9 cellular contexts compared by ENCODE assay signal in genomic region chr20:7980332-7981046, GRCh38. TPM values are rescaled to one million over a fixed set of nuclear protein-coding genes. Genes with fewer than 3 reads are reported as not detected.
DNase-seq lines count a peak whose midpoint lies in the region; ATAC-seq and TF ChIP-seq lines count a peak whose summit lies in the region.
"Had no signal": no experiment of that assay in that cellular context is flagged by ENCODE, and none has a peak within 500 bp of the region (broad histone marks: within the 10 kb centered on the region; RNA-seq: fewer than 3 reads in every experiment).

No MANE protein-coding gene starts in this region.

- CTCF ChIA-PET in activated naive CD4-positive, alpha-beta T cell treated with anti-CD3 and anti-CD28 coated beads, Interleukin-2, amount 10 ng/mL, durations not matched to agents 7 days and 5 days (lab: Charles Lee): interaction anchor here (0.6 to 1.8 kb wide), 4 partner anchors 9 to 742 kb away, joined by 3 to 6 read pairs (median 3); no protein-coding TSS in a partner anchor

- H3K4me1 ChIP-seq in hepatocyte (ENCODE audit: insufficient read depth): no peaks in the 10 kb centered on the region

- H2AFZ ChIP-seq in hepatocyte: no peak overlapping the region

- DNase-seq in activated T-cell treated with anti-CD3 and anti-CD28 coated beads for 24 hours (ENCODE audit: low read depth) (peak; percentile 2), M059J (ENCODE audit: low read depth) (peak; percentile 24), hepatocyte (ENCODE audit: low spot score) (peak; percentile 66), posterior vena cava (ENCODE audit: low spot score) (no peak)
- no peak for DNase-seq in activated T-cell treated with anti-CD3 and anti-CD28 coated beads, Interleukin-2, amount 50 U/mL, for 1 hour
- peak; percentile 22 for DNase-seq in activated naive CD4-positive, alpha-beta T cell treated with anti-CD3 and anti-CD28 coated beads, Interleukin-2, amount 10 ng/mL, durations not matched to agents 7 days and 5 days
- DNase-seq in stimulated activated effector memory CD8-positive, alpha-beta T cell treated with anti-CD3 and anti-CD28 coated beads, Interleukin-12 subunit alpha, Interleukin-12 subunit beta, amount 100 ng/mL, for 72 hours (ENCODE audit: low spot score in 2 of 2): no peak

- H3K9me3 ChIP-seq in hepatocyte (ENCODE audit: low read depth): no peaks in the 10 kb centered on the region

- no peaks in the 10 kb centered on the region for H4K20me1 ChIP-seq in hepatocyte (ENCODE audit: insufficient read depth, poor library complexity, severe bottlenecking)

- H3K27ac Mint-ChIP-seq in activated naive CD4-positive, alpha-beta T cell treated with anti-CD3 and anti-CD28 coated beads, Interleukin-2, amount 10 ng/mL, durations not matched to agents 7 days and 5 days: peak overlapping the region; percentile 60
- H3K27ac Mint-ChIP-seq in stimulated activated effector memory CD8-positive, alpha-beta T cell treated with anti-CD3 and anti-CD28 coated beads, Interleukin-12 subunit alpha, Interleukin-12 subunit beta, amount 100 ng/mL, for 72 hours: peak overlapping the region; percentile 5

- H3K9me3 Mint-ChIP-seq in activated naive CD4-positive, alpha-beta T cell treated with anti-CD3 and anti-CD28 coated beads, Interleukin-2, amount 10 ng/mL, durations not matched to agents 7 days and 5 days: no peaks in the 10 kb centered on the region
- no peaks in the 10 kb centered on the region for H3K9me3 Mint-ChIP-seq in stimulated activated effector memory CD8-positive, alpha-beta T cell treated with anti-CD3 and anti-CD28 coated beads, Interleukin-12 subunit alpha, Interleukin-12 subunit beta, amount 100 ng/mL, for 72 hours

- H3K4me2 ChIP-seq in hepatocyte: no peak overlapping the region

- H3K36me3 ChIP-seq in hepatocyte (replicated peaks; ENCODE audit: insufficient read depth, low read depth): no peaks in the 10 kb centered on the region

- intact Hi-C loops in posterior vena cava (cut with DNase I): no loop called here

- H3K79me2 ChIP-seq in hepatocyte: no peaks in the 10 kb centered on the region

- peaks cover 27% of the 10 kb centered on the region for H3K36me3 Mint-ChIP-seq in activated naive CD4-positive, alpha-beta T cell treated with anti-CD3 and anti-CD28 coated beads, Interleukin-2, amount 10 ng/mL, durations not matched to agents 7 days and 5 days
- H3K36me3 Mint-ChIP-seq in stimulated activated effector memory CD8-positive, alpha-beta T cell treated with anti-CD3 and anti-CD28 coated beads, Interleukin-12 subunit alpha, Interleukin-12 subunit beta, amount 100 ng/mL, for 72 hours: peaks cover 61% of the 10 kb centered on the region

- H3K27me3 Mint-ChIP-seq in activated naive CD4-positive, alpha-beta T cell treated with anti-CD3 and anti-CD28 coated beads, Interleukin-2, amount 10 ng/mL, durations not matched to agents 7 days and 5 days: no peaks in the 10 kb centered on the region

- H3K9me2 ChIP-seq in hepatocyte (replicated peaks; ENCODE audit: insufficient read depth): no peaks in the 10 kb centered on the region

- H3K27me3 ChIP-seq in hepatocyte: no peaks in the 10 kb centered on the region

- 71% methylated on average over 10 of the region's 10 CpGs for WGBS in hepatocyte (ENCODE audit: low lambda C conversion rate, missing lambda C conversion rate)

- no peak overlapping the region for H3K27ac ChIP-seq in hepatocyte

- H3K4me1 Mint-ChIP-seq in activated naive CD4-positive, alpha-beta T cell treated with anti-CD3 and anti-CD28 coated beads, Interleukin-2, amount 10 ng/mL, durations not matched to agents 7 days and 5 days: peaks cover 10% of the 10 kb centered on the region
- H3K4me1 Mint-ChIP-seq in stimulated activated effector memory CD8-positive, alpha-beta T cell treated with anti-CD3 and anti-CD28 coated beads, Interleukin-12 subunit alpha, Interleukin-12 subunit beta, amount 100 ng/mL, for 72 hours: peaks cover 16% of the 10 kb centered on the region

- H3K4me3 ChIP-seq in hepatocyte: no peak overlapping the region

- H3K4me3 Mint-ChIP-seq in activated naive CD4-positive, alpha-beta T cell treated with anti-CD3 and anti-CD28 coated beads, Interleukin-2, amount 10 ng/mL, durations not matched to agents 7 days and 5 days: no peak overlapping the region
- H3K4me3 Mint-ChIP-seq in stimulated activated effector memory CD8-positive, alpha-beta T cell treated with anti-CD3 and anti-CD28 coated beads, Interleukin-12 subunit alpha, Interleukin-12 subunit beta, amount 100 ng/mL, for 72 hours: no peak overlapping the region

- ATAC-seq in GM21737 (IDR thresholded peaks at IDR 0.05; ENCODE audit: unreplicated experiment): peak; percentile 82
- ATAC-seq in stimulated activated effector memory CD8-positive, alpha-beta T cell treated with anti-CD3 and anti-CD28 coated beads, Interleukin-12 subunit alpha, Interleukin-12 subunit beta, amount 100 ng/mL, for 72 hours: peak; percentile 92

- peak; percentile 47 for TF ChIP-seq CTCF in hepatocyte (IDR thresholded peaks at IDR 0.05; ENCODE audit: poor library complexity)

RNA-seq across cellular contexts. Expression of gene TMX4, which starts 39.1 kb away (rescaled TPM):
- 23.8 and 33.6 TPM in 2 replicates for total RNA-seq in M059J (2014; rRNA removed; shearing (Covaris generic))
- 25.7 and 27.5 TPM in 2 replicates for total RNA-seq in hepatocyte
- 50.5 and 55.2 TPM in 2 replicates for polyA plus RNA-seq in hepatocyte
- total RNA-seq in posterior vena cava: 10 to 100 TPM; 51.8 to 64.6 TPM

RNA-seq across cellular contexts. Expression of gene HAO1, which starts 40.2 kb away (rescaled TPM):
- total RNA-seq in M059J (2014; rRNA removed; shearing (Covaris generic)): not detected in 2 replicates
- 0.72 and 2.7 TPM in 2 replicates for total RNA-seq in hepatocyte
- 1.0 and 1.7 TPM in 2 replicates for polyA plus RNA-seq in hepatocyte
- not detected for total RNA-seq in posterior vena cava
- polyA plus RNA-seq: esophagus had no signal

Comparison
In these comparisons a context has a peak if more than half of its experiments do, and no peak if none do; other contexts are left out.
1. DNase-seq: peak in activated T-cell treated with anti-CD3 and anti-CD28 coated beads for 24 hours (single experiment), M059J (single experiment), activated naive CD4-positive, alpha-beta T cell treated with anti-CD3 and anti-CD28 coated beads, Interleukin-2, amount 10 ng/mL, durations not matched to agents 7 days and 5 days (single experiment) and hepatocyte (single experiment); none in activated T-cell treated with anti-CD3 and anti-CD28 coated beads, Interleukin-2, amount 50 U/mL, for 1 hour (single experiment), stimulated activated effector memory CD8-positive, alpha-beta T cell treated with anti-CD3 and anti-CD28 coated beads, Interleukin-12 subunit alpha, Interleukin-12 subunit beta, amount 100 ng/mL, for 72 hours (0 of 2) and posterior vena cava (single experiment).